ENCODE assay signal across 19 cellular contexts in the genomic region with DNA sequence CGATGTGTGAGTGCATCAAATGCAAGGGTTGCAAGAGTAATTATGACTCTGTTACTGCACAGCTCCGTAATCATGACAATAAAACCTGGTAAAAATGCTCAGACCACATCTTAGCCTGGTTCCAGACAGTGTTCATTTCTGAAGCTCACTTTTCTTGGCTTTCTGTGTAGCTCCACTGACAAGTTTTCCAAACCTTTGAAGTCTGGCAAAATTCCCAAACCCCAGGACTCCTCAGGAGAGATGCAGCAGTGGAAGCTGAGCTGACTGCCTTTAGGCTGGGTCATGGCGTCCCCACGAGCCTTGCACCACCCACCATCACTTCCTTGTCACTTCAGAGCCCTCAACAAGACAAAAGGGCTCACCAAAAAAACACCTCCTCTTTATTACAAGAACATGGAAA.
"Had no signal": no experiment of that assay in that cellular context is flagged by ENCODE, and none has a peak within 500 bp of the region (broad histone marks: within the 10 kb centered on the region; RNA-seq: fewer than 3 reads in every experiment).

No MANE protein-coding gene starts in this region.

- DNase-seq: colonic mucosa; dermis blood vessel endothelial cell; effector CD4-positive, alpha-beta T cell; endodermal cell; erythroblast; gastrocnemius medialis; heart right ventricle; hypothalamus; kidney glomerular epithelial cell; mesendoderm; naive thymus-derived CD4-positive, alpha-beta T cell; ovary; right cardiac atrium; stimulated activated CD4-positive, alpha-beta T cell treated with anti-CD3 and anti-CD28 coated beads, Interleukin-4, amount 100 ng/mL, for 1 hour; stimulated activated CD8-positive, alpha-beta memory T cell treated with anti-CD3 and anti-CD28 coated beads, Interleukin-4, amount 100 ng/mL, for 48 hours; stimulated activated naive CD8-positive, alpha-beta T cell treated with anti-CD3 and anti-CD28 coated beads, Interleukin-15, Interleukin-2, amounts not matched to agents 100 U/mL and 50 U/mL, for 24 hours; thyroid gland had no signal

- H3K4me3 ChIP-seq: colonic mucosa, gastrocnemius medialis, heart right ventricle, ovary, suprapubic skin, thyroid gland had no signal

- ATAC-seq: gastrocnemius medialis; naive thymus-derived CD4-positive, alpha-beta T cell; right cardiac atrium; stimulated activated effector memory CD8-positive, alpha-beta T cell treated with anti-CD3 and anti-CD28 coated beads, Interleukin-12 subunit alpha, Interleukin-12 subunit beta, amount 100 ng/mL, for 72 hours; stimulated activated naive CD8-positive, alpha-beta T cell treated with anti-CD3 and anti-CD28 coated beads, Interleukin-15, Interleukin-2, amounts not matched to agents 100 U/mL and 50 U/mL, for 24 hours had no signal
